Comparison of ENCODE assay signal across 37 cellular contexts in genomic region chr1:3722846-3723245, GRCh38. TPM values are rescaled to one million over a fixed set of nuclear protein-coding genes. Genes with fewer than 3 reads are reported as not detected.
"Had no signal": no experiment of that assay in that cellular context is flagged by ENCODE, and none has a peak within 500 bp of the region (broad histone marks: within the 10 kb centered on the region; RNA-seq: fewer than 3 reads in every experiment).

No MANE protein-coding gene starts in this region.

- H3K36me3 ChIP-seq: adrenal gland, brain microvascular endothelial cell, breast epithelium had no signal

- H3K4me1 ChIP-seq: adrenal gland, body of pancreas, breast epithelium had no signal

- ATAC-seq: activated CD8-positive, alpha-beta T cell treated with anti-CD3 and anti-CD28 coated beads for 36 hours; activated naive CD4-positive, alpha-beta T cell treated with anti-CD3 and anti-CD28 coated beads, Interleukin-2, amount 50 U/mL, for 72 hours; activated T-cell treated with anti-CD3 and anti-CD28 coated beads, Interleukin-2, amount 50 U/mL, for 4 hours; activated T-cell treated with anti-CD3 and anti-CD28 coated beads, Interleukin-2, amount 50 U/mL, for 72 hours; activated T-helper 17 cell treated with anti-CD3 and anti-CD28 coated beads, Interleukin-2, amount 50 U/mL, for 72 hours; body of pancreas had no signal

- FAIRE-seq: astrocyte, TTC549 had no signal

- DNase-seq: activated B cell treated with CpG ODN at 0.5 μM for 24 hours; activated CD4-positive, alpha-beta memory T cell treated with anti-CD3 and anti-CD28 coated beads for 36 hours; activated CD4-positive, alpha-beta T cell treated with anti-CD3 and anti-CD28 coated beads for 4 hours; activated CD4-positive, alpha-beta T cell treated with anti-CD3 and anti-CD28 coated beads, Interleukin-2, amount 10 ng/mL, durations not matched to agents 24 days and 14 days; activated CD4-positive, alpha-beta T cell treated with anti-CD3 and anti-CD28 coated beads, Interleukin-2, amount 50 U/mL, for 1 hour; activated CD4-positive, alpha-beta T cell treated with anti-CD3 and anti-CD28 coated beads, Interleukin-2, amount 50 U/mL, for 4 hours; activated CD4-positive, CD25-positive, alpha-beta regulatory T cell treated with anti-CD3 and anti-CD28 coated beads, Interleukin-2, amount 50 U/mL, for 72 hours; activated CD8-positive, alpha-beta memory T cell treated with anti-CD3 and anti-CD28 coated beads, Interleukin-2, amount 50 U/mL, for 4 hours; activated CD8-positive, alpha-beta T cell treated with anti-CD3 and anti-CD28 coated beads for 36 hours; activated effector memory CD4-positive, alpha-beta T cell treated with anti-CD3 and anti-CD28 coated beads, Interleukin-2, amount 50 U/mL, for 16 hours; activated gamma-delta T cell treated with Interleukin-2 at 50 U/mL for 16 hours; activated naive CD4-positive, alpha-beta T cell; activated naive CD4-positive, alpha-beta T cell treated with anti-CD3 and anti-CD28 coated beads for 36 hours; activated naive CD4-positive, alpha-beta T cell treated with anti-CD3 and anti-CD28 coated beads, Interleukin-2, amount 50 U/mL, for 16 hours; activated naive CD8-positive, alpha-beta T cell treated with anti-CD3 and anti-CD28 coated beads for 36 hours; activated T-cell treated with anti-CD3 and anti-CD28 coated beads for 4 hours; activated T-cell treated with anti-CD3 and anti-CD28 coated beads, Interleukin-2, amount 50 U/mL, for 1 hour; activated T-cell treated with anti-CD3 and anti-CD28 coated beads, Interleukin-2, amount 50 U/mL, for 4 hours; activated T-cell treated with anti-CD3 and anti-CD28 coated beads, Interleukin-2, amount 50 U/mL, for 72 hours; adrenal gland; amniotic stem cell; aorta; body of pancreas; brain microvascular endothelial cell; central memory CD4-positive, alpha-beta T cell; T-helper 2 cell; T-helper 9 cell had no signal

- H3K27ac ChIP-seq: adrenal gland, body of pancreas, brain microvascular endothelial cell, breast epithelium, VCaP had no signal

- H3K4me3 ChIP-seq: adrenal gland, body of pancreas, breast epithelium had no signal

- H3K9me3 ChIP-seq: adrenal gland, body of pancreas, breast epithelium had no signal

- H3K27me3 ChIP-seq: adrenal gland, body of pancreas, brain microvascular endothelial cell had no signal

RNA-seq across cellular contexts. Expression of gene CCDC27, which starts 29.4 kb away (rescaled TPM):
- total RNA-seq: activated B cell treated with CpG ODN at 0.5 μM for 24 hours; activated CD4-positive, alpha-beta memory T cell treated with anti-CD3 and anti-CD28 coated beads for 36 hours; activated CD4-positive, alpha-beta T cell treated with anti-CD3 and anti-CD28 coated beads, Interleukin-2, amount 10 ng/mL, durations not matched to agents 24 days and 14 days; activated CD8-positive, alpha-beta memory T cell treated with anti-CD3 and anti-CD28 coated beads for 36 hours; activated CD8-positive, alpha-beta T cell treated with anti-CD3 and anti-CD28 coated beads for 36 hours; activated naive CD4-positive, alpha-beta T cell treated with anti-CD3 and anti-CD28 coated beads for 36 hours; activated naive CD4-positive, alpha-beta T cell treated with anti-CD3 and anti-CD28 coated beads, Interleukin-2, amount 50 U/mL, for 72 hours; activated naive CD8-positive, alpha-beta T cell treated with anti-CD3 and anti-CD28 coated beads for 36 hours; activated T-cell treated with anti-CD3 and anti-CD28 coated beads, Interleukin-2, amount 50 U/mL, for 4 hours; activated T-cell treated with anti-CD3 and anti-CD28 coated beads, Interleukin-2, amount 50 U/mL, for 72 hours; activated T-helper 1 cell treated with anti-CD3 and anti-CD28 coated beads, Interleukin-12 subunit alpha, Interleukin-12 subunit beta, Interleukin-2, Interleukin-4 antibody, amounts not matched to agents 30 ng/mL and 10 ng/mL and 1 ng/mL, durations not matched to agents 14 hours and 24 hours and 36 hours; activated T-helper 17 cell treated with anti-CD3 and anti-CD28 coated beads, Interleukin-2, amount 50 U/mL, for 72 hours; adrenal gland; aorta; astrocyte; body of pancreas; breast epithelium; cardiac septum; cerebellum had no signal
- polyA plus RNA-seq: adrenal gland, aorta had no signal
